17 cellular contexts compared by ENCODE assay signal in the genomic region with DNA sequence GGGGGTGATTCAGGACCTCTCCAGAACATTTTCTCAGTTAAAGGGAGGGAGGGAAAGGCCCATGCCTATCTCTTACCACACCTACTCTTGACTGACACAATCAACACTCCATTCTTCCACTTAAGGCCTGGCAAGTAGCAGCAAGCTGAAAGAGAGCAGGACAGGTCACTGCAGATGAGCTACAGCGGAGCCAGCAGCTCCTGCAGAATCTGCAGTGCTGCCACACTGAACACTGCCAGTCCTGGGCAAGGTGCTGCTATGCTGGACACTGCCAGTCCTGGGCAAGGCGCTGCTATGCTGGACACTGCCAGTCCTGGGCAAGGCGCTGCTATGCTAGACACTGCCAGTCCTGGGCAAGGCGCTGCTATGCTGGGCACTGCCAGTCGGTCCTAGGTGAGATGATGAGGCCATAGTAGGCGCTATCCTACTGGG.
DNase-seq lines count a peak whose midpoint lies in the region; ATAC-seq and TF ChIP-seq lines count a peak whose summit lies in the region.
"Had no signal": no experiment of that assay in that cellular context is flagged by ENCODE, and none has a peak within 500 bp of the region (broad histone marks: within the 10 kb centered on the region; RNA-seq: fewer than 3 reads in every experiment).

No MANE protein-coding gene starts in this region.

- no peak for DNase-seq in RWPE2 (ENCODE audit: low spot score)
- peak; percentile 91 for DNase-seq in epithelial cell of esophagus (ENCODE audit: low read depth)
- no peak for DNase-seq in lung (ENCODE audit: low spot score)
- DNase-seq in upper lobe of right lung = no peak
- no peak for DNase-seq in dorsolateral prefrontal cortex
- no peak for DNase-seq in activated effector memory CD4-positive, alpha-beta T cell treated with Interleukin-2 at 50 U/mL for 16 hours
- DNase-seq: activated CD8-positive, alpha-beta memory T cell treated with anti-CD3 and anti-CD28 coated beads, Interleukin-2, amount 10 ng/mL, durations not matched to agents 7 days and 5 days; activated naive CD8-positive, alpha-beta T cell treated with anti-CD3 and anti-CD28 coated beads, Interleukin-2, amount 50 U/mL, for 24 hours; BE2C; effector CD8-positive, alpha-beta T cell; MV-4-11; NCI-H1930; NCI-H524; stimulated activated naive CD8-positive, alpha-beta T cell treated with anti-CD3 and anti-CD28 coated beads, Interleukin-15, amount 100 ng/mL, for 72 hours had no signal

- no peaks in the 10 kb centered on the region for H3K27me3 ChIP-seq in RWPE2 (ENCODE audit: insufficient read depth, poor library complexity, severe bottlenecking)
- no peaks in the 10 kb centered on the region for H3K27me3 ChIP-seq in lung (ENCODE audit: control insufficient read depth, insufficient read depth)
- H3K27me3 ChIP-seq in upper lobe of right lung = no peaks in the 10 kb centered on the region
- no peaks in the 10 kb centered on the region for H3K27me3 ChIP-seq in dorsolateral prefrontal cortex
- H3K27me3 ChIP-seq: BE2C, vagina had no signal

- no peak overlapping the region for H3K4me3 ChIP-seq in RWPE2 (ENCODE audit: severe bottlenecking)
- no peak overlapping the region for H3K4me3 ChIP-seq in epithelial cell of esophagus (ENCODE audit: low read length)
- no peak overlapping the region for H3K4me3 ChIP-seq in lung
- H3K4me3 ChIP-seq in upper lobe of right lung = no peak overlapping the region
- H3K4me3 ChIP-seq in dorsolateral prefrontal cortex = no peak overlapping the region
- H3K4me3 ChIP-seq: vagina had no signal

- peak; percentile 64 for ATAC-seq in RWPE2 (ENCODE audit: low read depth)
- peak; percentile 10 for ATAC-seq in lung (ENCODE audit: insufficient read depth, low FRiP score)
- peak; percentile 74 for ATAC-seq in upper lobe of right lung
- no peak for ATAC-seq in HG02973 (IDR thresholded peaks at IDR 0.05; ENCODE audit: unreplicated experiment)
- ATAC-seq: activated CD8-positive, alpha-beta memory T cell treated with anti-CD3 and anti-CD28 coated beads, Interleukin-2, amount 10 ng/mL, durations not matched to agents 7 days and 5 days; activated naive CD8-positive, alpha-beta T cell treated with anti-CD3 and anti-CD28 coated beads, Interleukin-2, amount 50 U/mL, for 24 hours; activated T-helper 17 cell treated with anti-CD3 and anti-CD28 coated beads, Interleukin-2, amount 50 U/mL, for 72 hours; stimulated activated naive CD8-positive, alpha-beta T cell treated with anti-CD3 and anti-CD28 coated beads, Interleukin-15, amount 100 ng/mL, for 72 hours had no signal

- peaks cover 23% of the 10 kb centered on the region for H3K4me1 ChIP-seq in RWPE2 (ENCODE audit: insufficient read depth, poor library complexity, severe bottlenecking)
- peaks cover 0 to 5% of the 10 kb centered on the region in 2 donors for H3K4me1 ChIP-seq in lung (ENCODE audit: control insufficient read depth in 2 of 2, insufficient read depth in 2 of 2, low read length in 2 of 2)
- peaks cover 18% of the 10 kb centered on the region for H3K4me1 ChIP-seq in upper lobe of right lung
- H3K4me1 ChIP-seq: BE2C had no signal

- H3K9me3 ChIP-seq in RWPE2 (ENCODE audit: severe bottlenecking) (no peaks in the 10 kb centered on the region), lung (ENCODE audit: control insufficient read depth in 2 of 2, insufficient read depth in 1 of 2, low read length in 1 of 2) (no peaks in the 10 kb centered on the region), upper lobe of right lung (no peaks in the 10 kb centered on the region)
- H3K9me3 ChIP-seq: BE2C, vagina had no signal

- intact Hi-C loops in upper lobe of right lung (cut with DNase I) = no loop called here
- intact Hi-C loops in dorsolateral prefrontal cortex (cut with DNase I) = no loop called here

- WGBS in lung, 2 donors = 85 to 91% methylated on average over 6 of the region's 6 CpGs

- H3K36me3 ChIP-seq in RWPE2 (ENCODE audit: low read depth) (no peaks in the 10 kb centered on the region), lung (ENCODE audit: control insufficient read depth in 2 of 2, insufficient read depth in 2 of 2, low read length in 2 of 2) (no peaks in the 10 kb centered on the region), upper lobe of right lung (no peaks in the 10 kb centered on the region)
- H3K36me3 ChIP-seq: BE2C, vagina had no signal

- H3K27ac ChIP-seq in RWPE2 (ENCODE audit: poor library complexity, severe bottlenecking) (peak overlapping the region; percentile 69), lung (ENCODE audit: low read depth in 1 of 2, low read length in 1 of 2) (peak overlapping the region in 1 of 2 donors; percentile 60), upper lobe of right lung (no peak overlapping the region), dorsolateral prefrontal cortex (no peak overlapping the region)
- H3K27ac ChIP-seq: vagina had no signal

- TF ChIP-seq CTCF in RWPE2 (IDR thresholded peaks at IDR 0.05; ENCODE audit: poor library complexity, severe bottlenecking) = no peak
- no peak for TF ChIP-seq CTCF in epithelial cell of esophagus (IDR thresholded peaks at IDR 0.05; ENCODE audit: insufficient read depth, low read depth, low read length, missing control alignments)
- no peak for TF ChIP-seq CTCF in lung (IDR thresholded peaks at IDR 0.05; ENCODE audit: control extremely low read depth, extremely low read depth)
- no peak for TF ChIP-seq CTCF in upper lobe of right lung (IDR thresholded peaks at IDR 0.05)
- no peak for TF ChIP-seq CTCF in dorsolateral prefrontal cortex (IDR thresholded peaks at IDR 0.05 in 54 of 56, conservative IDR thresholded peaks at IDR 0.05 in 2 of 56; ENCODE audit: low read depth in 1 of 56, partially characterized antibody in 56 of 56)
